Comparison of ENCODE assay signal across 23 cellular contexts in genomic region chr12:26741828-26742227, GRCh38.
DNase-seq lines count a peak whose midpoint lies in the region; ATAC-seq, FAIRE-seq and TF ChIP-seq lines count a peak whose summit lies in the region.
"Had no signal": no experiment of that assay in that cellular context is flagged by ENCODE, and none has a peak within 500 bp of the region (broad histone marks: within the 10 kb centered on the region; RNA-seq: fewer than 3 reads in every experiment).

No MANE protein-coding gene starts in this region.

- DNase-seq in mammary epithelial cell, result no peak
- no peak for DNase-seq in breast epithelium (ENCODE audit: low spot score in 2 of 2)
- no peak for DNase-seq in H1 (ENCODE audit: low read depth in 1 of 2, low spot score in 2 of 2)
- DNase-seq in uterus, result no peak
- no peak for DNase-seq in dorsolateral prefrontal cortex
- DNase-seq: activated B cell treated with CpG ODN at 0.5 μM for 24 hours; activated CD8-positive, alpha-beta T cell treated with anti-CD3 and anti-CD28 coated beads for 36 hours; activated naive CD4-positive, alpha-beta T cell treated with Interleukin-2 at 50 U/mL for 16 hours; activated T-cell treated with anti-CD3 and anti-CD28 coated beads, Interleukin-2, amount 50 U/mL, for 24 hours; anterior cingulate cortex; effector memory CD8-positive, alpha-beta T cell; islet precursor cell; Karpas-422; NCI-H1092; NCI-H526 treated with DMSO at 0.1 percent for 48 hours; PC-9; SJCRH30; stimulated activated CD4-positive, alpha-beta T cell treated with anti-CD3 and anti-CD28 coated beads, Interleukin-12 subunit alpha, Interleukin-12 subunit beta, amount 100 ng/mL, for 4 hours; stimulated activated CD8-positive, alpha-beta memory T cell treated with anti-CD3 and anti-CD28 coated beads, Interleukin-4, amount 100 ng/mL, for 48 hours had no signal

- H3K27me3 ChIP-seq in mammary epithelial cell (ENCODE audit: insufficient read depth, low read length), result no peaks in the 10 kb centered on the region
- H3K27me3 ChIP-seq in breast epithelium, result no peaks in the 10 kb centered on the region
- peaks cover 0 to 1% (median 0%) of the 10 kb centered on the region in 4 experiments; a peak in 1 of 7 replicates for H3K27me3 ChIP-seq in H1 (replicated peaks in 1 of 4; ENCODE audit: control insufficient read depth in 3 of 4, extremely low read depth in 1 of 4, insufficient read depth in 3 of 4, low read length in 3 of 4)
- H3K27me3 ChIP-seq in muscle layer of colon (ENCODE audit: control insufficient read depth in 1 of 2, insufficient read depth in 2 of 2, low read length in 2 of 2), result no peaks in the 10 kb centered on the region
- no peaks in the 10 kb centered on the region for H3K27me3 ChIP-seq in uterus
- no peaks in the 10 kb centered on the region for H3K27me3 ChIP-seq in dorsolateral prefrontal cortex
- H3K27me3 ChIP-seq: neutrophil, SJCRH30 had no signal

- H3K79me1 ChIP-seq in H1 (ENCODE audit: low read depth, low read length), result no peaks in the 10 kb centered on the region

- H3K9me3 ChIP-seq in mammary epithelial cell (replicated peaks; ENCODE audit: insufficient read depth, low read length), result no peaks in the 10 kb centered on the region
- H3K9me3 ChIP-seq in breast epithelium, result peaks cover 0 to 6% of the 10 kb centered on the region in 2 donors
- peaks cover 4% of the 10 kb centered on the region in 2 experiments; a peak in 2 of 4 replicates for H3K9me3 ChIP-seq in H1 (ENCODE audit: insufficient read depth in 2 of 2, low read depth in 1 of 2, low read length in 1 of 2)
- H3K9me3 ChIP-seq in muscle layer of colon (ENCODE audit: low read length), result no peaks in the 10 kb centered on the region
- H3K9me3 ChIP-seq in uterus, result no peaks in the 10 kb centered on the region
- H3K9me3 ChIP-seq: neutrophil had no signal

- ATAC-seq in GM18909 (IDR thresholded peaks at IDR 0.05; ENCODE audit: poor library complexity, unreplicated experiment) (no peak), GM19395 (IDR thresholded peaks at IDR 0.05; ENCODE audit: unreplicated experiment) (no peak)
- ATAC-seq: activated CD8-positive, alpha-beta T cell treated with anti-CD3 and anti-CD28 coated beads for 36 hours; effector memory CD8-positive, alpha-beta T cell had no signal

- H3K18ac ChIP-seq in H1 (ENCODE audit: extremely low read depth, low read length), result no peak overlapping the region

- no peak overlapping the region for H3K23ac ChIP-seq in H1 (ENCODE audit: insufficient read length)

- no peak overlapping the region for H3K14ac ChIP-seq in H1 (ENCODE audit: insufficient read length)

- H3K4me3 ChIP-seq in mammary epithelial cell (replicated peaks in 1 of 3; ENCODE audit: insufficient read depth in 1 of 3, low read depth in 2 of 3, low read length in 3 of 3), result no peak overlapping the region
- no peak overlapping the region for H3K4me3 ChIP-seq in breast epithelium
- no peak overlapping the region for H3K4me3 ChIP-seq in H1 (ENCODE audit: extremely low read depth in 1 of 4, insufficient read depth in 2 of 4, low read depth in 3 of 4, low read length in 4 of 4)
- no peak overlapping the region for H3K4me3 ChIP-seq in muscle layer of colon (ENCODE audit: low read depth in 1 of 2, low read length in 2 of 2)
- H3K4me3 ChIP-seq in uterus, result no peak overlapping the region
- H3K4me3 ChIP-seq in dorsolateral prefrontal cortex, result no peak overlapping the region
- H3K4me3 ChIP-seq: PC-9, SJCRH30 had no signal

- H2BK120ac ChIP-seq in H1 (replicated peaks; ENCODE audit: low read depth, low read length), result no peak overlapping the region

- 0 out of 2 replicates have a peak overlapping the region, but pooled peaks have one; percentile 20 for H2BK12ac ChIP-seq in H1 (ENCODE audit: low read depth, low read length)

- dilution Hi-C loops in mammary epithelial cell (cut with HindIII; ENCODE audit: low sequenced_read_pairs), result no loop called here

- no peak overlapping the region for H4K5ac ChIP-seq in H1 (ENCODE audit: insufficient read length, low read depth, low read length)

- H3K27ac ChIP-seq in mammary epithelial cell (ENCODE audit: insufficient read depth, low read depth, low read length) (no peak overlapping the region), breast epithelium (no peak overlapping the region), H1 (ENCODE audit: low read depth, low read length) (no peak overlapping the region), muscle layer of colon (ENCODE audit: low read depth, low read length) (peak overlapping the region; percentile 73), uterus (peak overlapping the region; percentile 54 to 57), dorsolateral prefrontal cortex (no peak overlapping the region)
- H3K27ac ChIP-seq: neutrophil, PC-9, SJCRH30 had no signal

- no peak for TF ChIP-seq RAD21 in H1 (IDR thresholded peaks at IDR 0.05 in 1 of 2, conservative IDR thresholded peaks at IDR 0.05 in 1 of 2; ENCODE audit: low read depth in 2 of 2, low read length in 2 of 2)

- in situ Hi-C loops in mammary epithelial cell (cut with MboI; ENCODE audit: low sequenced_read_pairs in 2 of 2), result no loop called here

- no peak for FAIRE-seq in H1 (lab: Jason Lieb, UNC)

- H2AK5ac ChIP-seq in H1 (ENCODE audit: low read depth, low read length), result no peak overlapping the region

- CTCF ChIA-PET in mammary epithelial cell (lab: Charles Lee; ENCODE audit: low non-redundant PET) (no interaction called here), H1 (lab: Charles Lee; ENCODE audit: partially characterized antibody) (no interaction called here)

- no peaks in the 10 kb centered on the region for H3K36me3 ChIP-seq in mammary epithelial cell (ENCODE audit: insufficient read depth, low read length)
- no peaks in the 10 kb centered on the region for H3K36me3 ChIP-seq in breast epithelium
- H3K36me3 ChIP-seq in H1 (ENCODE audit: control insufficient read depth in 2 of 4, insufficient read depth in 4 of 4, low read length in 3 of 4), result no peaks in the 10 kb centered on the region
- H3K36me3 ChIP-seq in muscle layer of colon (ENCODE audit: insufficient read depth, low read length), result no peaks in the 10 kb centered on the region
- no peaks in the 10 kb centered on the region for H3K36me3 ChIP-seq in uterus
- H3K36me3 ChIP-seq: neutrophil, SJCRH30 had no signal

- H3K9ac ChIP-seq in mammary epithelial cell (ENCODE audit: insufficient read depth, low read length), result no peak overlapping the region
- no peak overlapping the region for H3K9ac ChIP-seq in H1 (replicated peaks in 1 of 4; ENCODE audit: extremely low read depth in 1 of 4, low read depth in 3 of 4, low read length in 3 of 4)
- H3K9ac ChIP-seq in muscle layer of colon (ENCODE audit: low read length), result no peak overlapping the region

- H3K79me2 ChIP-seq in mammary epithelial cell (ENCODE audit: insufficient read depth, low read length), result peaks cover 43% of the 10 kb centered on the region
- H3K79me2 ChIP-seq in H1 (ENCODE audit: control insufficient read depth in 1 of 2, insufficient read depth in 2 of 2, low read length in 2 of 2), result peaks cover 2 to 13% of the 10 kb centered on the region in 2 experiments; a peak in 2 of 4 replicates

- no peak overlapping the region for H3K56ac ChIP-seq in H1 (replicated peaks; ENCODE audit: insufficient read length, low read depth, low read length)

- H2BK20ac ChIP-seq in H1 (ENCODE audit: low read length), result no peak overlapping the region

- H4K20me1 ChIP-seq in mammary epithelial cell (ENCODE audit: insufficient read depth, low read length) (no peaks in the 10 kb centered on the region), H1 (replicated peaks in 1 of 2; ENCODE audit: control insufficient read depth in 1 of 2, insufficient read depth in 2 of 2, low read length in 2 of 2) (no peaks in the 10 kb centered on the region)

- peaks cover 1% of the 10 kb centered on the region; the same call in 1 of the 2 replicates for H3K23me2 ChIP-seq in H1 (ENCODE audit: low read depth, low read length)

- TF ChIP-seq POLR2A in breast epithelium (IDR thresholded peaks at IDR 0.05), result no peak
- no peak for TF ChIP-seq POLR2A in H1 (IDR thresholded peaks at IDR 0.05; ENCODE audit: control extremely low read depth in 1 of 2, low read depth in 2 of 2, low read length in 2 of 2)
- TF ChIP-seq POLR2A in uterus (IDR thresholded peaks at IDR 0.05), result no peak

- H3K4me1 ChIP-seq in mammary epithelial cell (ENCODE audit: insufficient read depth, low read length) (peaks cover 40% of the 10 kb centered on the region), breast epithelium (no peaks in the 10 kb centered on the region), H1 (replicated peaks in 1 of 4; ENCODE audit: control insufficient read depth in 3 of 4, insufficient read depth in 4 of 4, low read length in 3 of 4) (peaks cover 0 to 12% (median 3%) of the 10 kb centered on the region in 4 experiments; a peak in 4 of 7 replicates), muscle layer of colon (ENCODE audit: insufficient read depth, low read length) (peaks cover 37% of the 10 kb centered on the region), uterus (no peaks in the 10 kb centered on the region)

- TF ChIP-seq EP300 in H1 (IDR thresholded peaks at IDR 0.05; ENCODE audit: borderline replicate concordance in 1 of 2, low read depth in 2 of 2, low read length in 2 of 2), result no peak

- BruUV-seq in mammary epithelial cell (replicated peaks; lab: Mats Ljungman, UMichigan), result no TSS peak

- peak overlapping the region; percentile 2 for H2AFZ ChIP-seq in mammary epithelial cell (ENCODE audit: low read depth, low read length)
- no peak overlapping the region for H2AFZ ChIP-seq in H1 (ENCODE audit: low read length)
- H2AFZ ChIP-seq: PC-9 had no signal

- H4K91ac ChIP-seq in H1 (replicated peaks; ENCODE audit: insufficient read length, low read length), result no peak overlapping the region

- H4K8ac ChIP-seq in H1 (ENCODE audit: extremely low read depth, insufficient read depth, low read length), result no peak overlapping the region

- no peak overlapping the region for H3K4me2 ChIP-seq in mammary epithelial cell (ENCODE audit: insufficient read depth, low read depth, low read length)
- H3K4me2 ChIP-seq in H1 (ENCODE audit: insufficient read depth in 1 of 2, low read depth in 2 of 2, low read length in 2 of 2), result no peak overlapping the region
- H3K4me2 ChIP-seq: PC-9 had no signal

- H2BK5ac ChIP-seq in H1 (ENCODE audit: low read depth, low read length), result no peak overlapping the region

- peak overlapping the region; percentile 32; the same call in 1 of the 2 replicates for H2BK15ac ChIP-seq in H1 (ENCODE audit: low read length)

- TF ChIP-seq CTCF in mammary epithelial cell (conservative IDR thresholded peaks at IDR 0.05 in 1 of 2, IDR thresholded peaks at IDR 0.05 in 1 of 2; ENCODE audit: extremely low read depth in 1 of 2, insufficient read depth in 1 of 2, low read depth in 1 of 2, low read length in 2 of 2) (no peak), breast epithelium (IDR thresholded peaks at IDR 0.05) (no peak), H1 (IDR thresholded peaks at IDR 0.05; ENCODE audit: control extremely low read depth in 1 of 3, insufficient read depth in 1 of 3, low read depth in 1 of 3, low read length in 3 of 3) (no peak), uterus (IDR thresholded peaks at IDR 0.05) (no peak), dorsolateral prefrontal cortex (IDR thresholded peaks at IDR 0.05 in 54 of 56, conservative IDR thresholded peaks at IDR 0.05 in 2 of 56; ENCODE audit: low read depth in 1 of 56, partially characterized antibody in 56 of 56) (no peak)

- intact Hi-C loops in mammary epithelial cell (cut with micrococcal nuclease), result no loop called here
- intact Hi-C loops in breast epithelium (cut with DNase I; ENCODE audit: low total_unique reads), result no loop called here
- intact Hi-C loops in uterus (cut with DNase I; ENCODE audit: low total_unique reads), result no loop called here
- intact Hi-C loops in dorsolateral prefrontal cortex (cut with DNase I), result no loop called here

- POLR2A ChIA-PET in H1 (lab: Charles Lee; ENCODE audit: partially characterized antibody), result no interaction called here

- H3K4ac ChIP-seq in H1 (replicated peaks; ENCODE audit: insufficient read length, low read depth, low read length), result no peak overlapping the region

- WGBS in mammary epithelial cell (ENCODE audit: low coverage, missing lambda C conversion rate), result 67% methylated on average over 1 of the region's 1 CpG
- WGBS in H1 (ENCODE audit: extremely low coverage in 1 of 2, insufficient coverage in 1 of 2, insufficient read length in 1 of 2, insufficient replicate concordance in 2 of 2, low coverage in 1 of 2, low lambda C conversion rate in 2 of 2, missing lambda C conversion rate in 1 of 2), 2 experiments, result 84% methylated on average over 1 of the region's 1 CpG; no CpG with 5 or more reads in 1 of the 2 experiments

Comparison
In these comparisons a context has a peak if more than half of its experiments do, and no peak if none do; other contexts are left out.
1. H3K27ac ChIP-seq: peak in muscle layer of colon (single experiment) and uterus (2 of 2); none in mammary epithelial cell (single experiment), breast epithelium (0 of 2), H1 (single experiment) and dorsolateral prefrontal cortex (0 of 59).